8 cellular contexts compared by ENCODE assay signal in the genomic region with DNA sequence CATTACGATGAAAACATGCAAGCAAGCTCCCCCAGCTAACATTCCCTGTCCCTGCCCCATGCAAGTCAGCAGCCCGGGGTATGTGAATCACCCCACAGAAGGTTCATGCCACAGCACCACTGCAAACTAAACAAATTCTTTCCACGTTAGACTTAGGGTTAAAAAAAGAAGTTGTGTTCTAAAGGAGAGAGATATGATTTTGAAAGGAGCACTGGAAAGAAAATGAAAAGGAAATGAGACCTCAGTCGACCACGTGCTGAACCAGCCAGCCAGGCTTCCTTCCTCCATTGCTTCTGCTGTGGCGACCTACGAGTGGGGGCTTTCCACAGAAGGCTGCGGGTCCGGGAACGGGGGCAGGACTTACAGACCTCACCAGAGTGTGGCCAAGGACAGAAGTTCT. TPM values are rescaled to one million over a fixed set of nuclear protein-coding genes. Genes with fewer than 3 reads are reported as not detected.
A peak's percentile ranks its signal among the peaks of the same experiment; 100 is the strongest.
DNase-seq lines count a peak whose midpoint lies in the region; ATAC-seq, FAIRE-seq and TF ChIP-seq lines count a peak whose summit lies in the region.

No MANE protein-coding gene starts in this region.

- TF ChIP-seq CTCF in right lobe of liver (IDR thresholded peaks at IDR 0.05) (no peak), HepG2 (CRISPR knock-in tag; IDR thresholded peaks at IDR 0.05) (no peak)

- H2AFZ ChIP-seq in HepG2 (ENCODE audit: low read length) = no peak overlapping the region

- H3K4me2 ChIP-seq in HepG2 (ENCODE audit: low read depth, low read length) = no peak overlapping the region

- H3K27ac ChIP-seq in right lobe of liver (peak overlapping the region in 2 of 3 donors; percentile 29 to 36), HepG2 (ENCODE audit: extremely low read length, insufficient read depth, low read length) (no peak overlapping the region)

- peaks cover 2% of the 10 kb centered on the region for H3K36me3 Mint-ChIP-seq in activated T-helper 17 cell treated with anti-CD3 and anti-CD28 coated beads, Interleukin-2, amount 50 U/mL, for 72 hours (ENCODE audit: low read depth)

- TF ChIP-seq POLR2A in right lobe of liver (IDR thresholded peaks at IDR 0.05) (no peak), HepG2 (IDR thresholded peaks at IDR 0.05; ENCODE audit: insufficient read depth in 1 of 2, low read depth in 2 of 2, low read length in 2 of 2) (no peak)

- TF ChIP-seq RAD21 in HepG2 (CRISPR knock-in tag; IDR thresholded peaks at IDR 0.05) = no peak

- in situ Hi-C loops in HepG2 (cut with HindIII; ENCODE audit: extremely low pct_ligation_motif_present, low pct_unique_long_range_greater_than_20kb) = no loop called here

- no peaks in the 10 kb centered on the region for H3K27me3 Mint-ChIP-seq in activated T-helper 17 cell treated with anti-CD3 and anti-CD28 coated beads, Interleukin-2, amount 50 U/mL, for 72 hours

- H3K4me1 Mint-ChIP-seq in activated T-helper 17 cell treated with anti-CD3 and anti-CD28 coated beads, Interleukin-2, amount 50 U/mL, for 72 hours = peaks cover 41% of the 10 kb centered on the region

- H3K9me3 ChIP-seq in right lobe of liver (no peaks in the 10 kb centered on the region), HepG2 (ENCODE audit: low read length) (no peaks in the 10 kb centered on the region)

- H3K27me3 ChIP-seq in right lobe of liver = no peaks in the 10 kb centered on the region
- peaks cover 0 to 13% of the 10 kb centered on the region in 2 experiments; a peak in 1 of 5 replicates for H3K27me3 ChIP-seq in HepG2 (ENCODE audit: control insufficient read depth in 1 of 2, insufficient read depth in 2 of 2, low read length in 2 of 2)
- H3K27me3 ChIP-seq in H7 (ENCODE audit: control insufficient read depth, insufficient read depth, low read length) = peaks cover 3% of the 10 kb centered on the region

- no TSS peak for BruUV-seq in HepG2 (replicated peaks; lab: Mats Ljungman, UMichigan)

- no peaks in the 10 kb centered on the region for H4K20me1 ChIP-seq in HepG2 (ENCODE audit: insufficient read depth, low read length)

- H3K27ac Mint-ChIP-seq in activated T-helper 17 cell treated with anti-CD3 and anti-CD28 coated beads, Interleukin-2, amount 50 U/mL, for 72 hours = peak overlapping the region; percentile 87

- no peaks in the 10 kb centered on the region for H3K4me1 ChIP-seq in right lobe of liver
- no peaks in the 10 kb centered on the region for H3K4me1 ChIP-seq in HepG2 (ENCODE audit: insufficient read depth, low read length)

- H3K9ac ChIP-seq in HepG2 (ENCODE audit: insufficient read depth, low read depth, low read length) = no peak overlapping the region

- FAIRE-seq in HepG2 (lab: Jason Lieb, UNC) = no peak

- CTCF ChIA-PET in HepG2 (lab: Yijun Ruan, JAX; ENCODE audit: low intra/inter-chr PET ratio, low total read pairs) = no interaction called here

- peak overlapping the region; percentile 72 for H3K4me3 Mint-ChIP-seq in activated T-helper 17 cell treated with anti-CD3 and anti-CD28 coated beads, Interleukin-2, amount 50 U/mL, for 72 hours

- H3K9me3 Mint-ChIP-seq in activated T-helper 17 cell treated with anti-CD3 and anti-CD28 coated beads, Interleukin-2, amount 50 U/mL, for 72 hours = no peaks in the 10 kb centered on the region

- ATAC-seq in right lobe of liver (peak; percentile 43 to 59 (median 48)), HepG2 (no peak), left cardiac atrium (peak; percentile 50 to 60), HG03135 (IDR thresholded peaks at IDR 0.05; ENCODE audit: unreplicated experiment) (no peak)
- ATAC-seq in activated T-helper 17 cell treated with anti-CD3 and anti-CD28 coated beads, Interleukin-2, amount 50 U/mL, for 72 hours (replicated peaks) = peak; percentile 13
- ATAC-seq in stimulated activated naive CD8-positive, alpha-beta T cell treated with anti-CD3 and anti-CD28 coated beads, Interleukin-15, Interleukin-2, amounts not matched to agents 100 U/mL and 50 U/mL, for 24 hours = peak; percentile 47

- H3K4me3 ChIP-seq in right lobe of liver (no peak overlapping the region), HepG2 (replicated peaks in 1 of 3; ENCODE audit: insufficient read depth in 1 of 3, low read depth in 2 of 3, low read length in 3 of 3) (no peak overlapping the region), H7 (ENCODE audit: insufficient read depth, low read depth, low read length) (no peak overlapping the region)

- H3K79me2 ChIP-seq in HepG2 (ENCODE audit: insufficient read depth, low read length) = no peaks in the 10 kb centered on the region

- DNase-seq in right lobe of liver (peak in 1 of 3 donors; percentile 57), HepG2 (ENCODE audit: low spot score) (no peak), left cardiac atrium (no peak), NCI-H446 treated with DMSO at 0.1 percent for 48 hours (lab: John Stamatoyannopoulos, UW) (no peak), H7 (no peak)
- DNase-seq in stimulated activated naive CD8-positive, alpha-beta T cell treated with anti-CD3 and anti-CD28 coated beads, Interleukin-15, Interleukin-2, amounts not matched to agents 100 U/mL and 50 U/mL, for 24 hours = peak; percentile 73

- TF ChIP-seq EP300 in HepG2 (IDR thresholded peaks at IDR 0.05; ENCODE audit: low read depth in 2 of 2, low read length in 2 of 2) (no peak), HepG2 (CRISPR knock-in tag; IDR thresholded peaks at IDR 0.05; ENCODE audit: borderline replicate concordance) (no peak)

- POLR2A ChIA-PET in HepG2 (lab: Yijun Ruan, JAX) = no interaction called here

- 45% methylated on average over 10 of the region's 10 CpGs for WGBS in right lobe of liver (ENCODE audit: insufficient coverage, low coverage, low lambda C conversion rate, missing lambda C conversion rate)
- WGBS in HepG2 (ENCODE audit: low lambda C conversion rate) = 50% methylated on average over 10 of the region's 10 CpGs

- intact Hi-C loops in right lobe of liver (cut with DNase I) (no loop called here), HepG2 (cut with micrococcal nuclease; ENCODE audit: unreplicated experiment) (no loop called here), left cardiac atrium (cut with DNase I) (no loop called here)

- H3K36me3 ChIP-seq in right lobe of liver (no peaks in the 10 kb centered on the region), HepG2 (replicated peaks in 1 of 2; ENCODE audit: control insufficient read depth in 1 of 2, insufficient read depth in 2 of 2, low read length in 2 of 2) (no peaks in the 10 kb centered on the region), H7 (replicated peaks; ENCODE audit: control insufficient read depth, insufficient read depth, low read length) (no peaks in the 10 kb centered on the region)

TF ChIP-seq in HepG2, 621 proteins besides CTCF, POLR2A, EP300 and RAD21 (continues in another document):
- TF ChIP-seq ZBTB20 (CRISPR knock-in tag; IDR thresholded peaks at IDR 0.05; ENCODE audit: borderline replicate concordance, low read depth) (no peak), GATA4 (IDR thresholded peaks at IDR 0.05; ENCODE audit: borderline replicate concordance, low read depth) (no peak)
- TF ChIP-seq, protein P1, sequence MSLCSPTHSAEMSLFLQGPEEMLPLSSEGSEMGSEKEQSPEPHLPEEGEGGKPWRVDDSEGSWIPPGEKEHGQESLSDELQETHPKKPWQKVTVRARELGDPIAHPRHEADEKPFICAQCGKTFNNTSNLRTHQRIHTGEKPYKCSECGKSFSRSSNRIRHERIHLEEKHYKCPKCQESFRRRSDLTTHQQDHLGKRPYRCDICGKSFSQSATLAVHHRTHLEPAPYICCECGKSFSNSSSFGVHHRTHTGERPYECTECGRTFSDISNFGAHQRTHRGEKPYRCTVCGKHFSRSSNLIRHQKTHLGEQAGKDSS (CRISPR knock-in tag; IDR thresholded peaks at IDR 0.05; ENCODE audit: borderline replicate concordance, low read depth) = no peak

RNA-seq across cellular contexts. Expression of gene ARL4C, which starts 52.0 kb away (rescaled TPM):
- 1 to 10 TPM; 1.4 to 9.4 (median 2.5) TPM for total RNA-seq in right lobe of liver
- 0.15 and 0.21 TPM in 2 replicates for total RNA-seq in HepG2 (2016; rRNA removed; fragmentation: Illumina TruSeq; extraction: Trizol)
- not detected in 2 replicates for total RNA-seq in HepG2 (2016; cell fraction: cytosol; rRNA removed; fragmentation: Illumina TruSeq; extraction: Trizol; ENCODE audit: low read depth)
- 0.12 and 0.15 TPM in 2 replicates for total RNA-seq in HepG2 (2016; cell fraction: insoluble cytoplasmic fraction; rRNA removed; fragmentation: Illumina TruSeq; extraction: Trizol)
- 0.14 and 0.15 TPM in 2 replicates for total RNA-seq in HepG2 (2016; cell fraction: membrane; rRNA removed; fragmentation: Illumina TruSeq; extraction: Trizol)
- 0.16 and 0.25 TPM in 2 replicates for total RNA-seq in HepG2 (2016; cell fraction: nucleus; rRNA removed; fragmentation: Illumina TruSeq; extraction: Trizol)
- 0.07 and 0.08 TPM in 2 replicates for polyA plus RNA-seq in HepG2 (2011; rRNA removed)
- polyA plus RNA-seq in HepG2 (2011; cell fraction: cytosol; rRNA removed) = 0.05 and 0.09 TPM in 2 replicates
- 0.06 and 0.14 TPM in 2 replicates for polyA plus RNA-seq in HepG2 (2011; cell fraction: nucleus; rRNA removed)
- polyA plus RNA-seq in HepG2 (2012) = 0.05 TPM in 1 of 2 replicates, not detected in the other
- 0.03 and 0.06 TPM in 2 replicates for polyA plus RNA-seq in HepG2 (2016; cell fraction: cytosol; fragmentation: Illumina TruSeq; extraction: Trizol; ENCODE audit: low read depth)
- polyA plus RNA-seq in HepG2 (2016; cell fraction: insoluble cytoplasmic fraction; fragmentation: Illumina TruSeq; extraction: Trizol; ENCODE audit: low read depth) = 0.19 and 0.28 TPM in 2 replicates
- polyA plus RNA-seq in HepG2 (2016; cell fraction: membrane; fragmentation: Illumina TruSeq; extraction: Trizol; ENCODE audit: low read depth) = 0.09 and 0.15 TPM in 2 replicates
- 0.21 and 0.36 TPM in 2 replicates for polyA plus RNA-seq in HepG2 (2016; cell fraction: nucleus; fragmentation: Illumina TruSeq; extraction: Trizol; ENCODE audit: insufficient read depth, low read depth)
- not detected in 2 replicates for polyA minus RNA-seq in HepG2 (2011; rRNA and poly(A)+ RNA removed; ENCODE audit: low replicate concordance)
- not detected in 2 replicates for polyA minus RNA-seq in HepG2 (2011; cell fraction: cytosol; rRNA and poly(A)+ RNA removed)
- not detected in 2 replicates for polyA minus RNA-seq in HepG2 (2011; cell fraction: nucleus; rRNA and poly(A)+ RNA removed)
- total RNA-seq in activated T-helper 17 cell treated with anti-CD3 and anti-CD28 coated beads, Interleukin-2, amount 50 U/mL, for 72 hours = 100 to 1,000 TPM in 1 of 2 donors, 10 to 100 TPM in 1; 43.4 to 118 TPM
- 1 to 10 TPM; 4.2 to 9.2 TPM for total RNA-seq in left cardiac atrium
- total RNA-seq in H7 (2014; rRNA removed; shearing (Covaris generic)) = 3.4 and 3.6 TPM in 2 replicates

Comparison
In these comparisons a context has a peak if more than half of its experiments do, and no peak if none do; other contexts are left out.
1. ATAC-seq: peak in right lobe of liver (4 of 4), activated T-helper 17 cell treated with anti-CD3 and anti-CD28 coated beads, Interleukin-2, amount 50 U/mL, for 72 hours (single experiment), left cardiac atrium (2 of 2) and stimulated activated naive CD8-positive, alpha-beta T cell treated with anti-CD3 and anti-CD28 coated beads, Interleukin-15, Interleukin-2, amounts not matched to agents 100 U/mL and 50 U/mL, for 24 hours (single experiment); none in HepG2 (single experiment) and HG03135 (single experiment).